ENCODE assay signal across 33 cellular contexts in the genomic region with DNA sequence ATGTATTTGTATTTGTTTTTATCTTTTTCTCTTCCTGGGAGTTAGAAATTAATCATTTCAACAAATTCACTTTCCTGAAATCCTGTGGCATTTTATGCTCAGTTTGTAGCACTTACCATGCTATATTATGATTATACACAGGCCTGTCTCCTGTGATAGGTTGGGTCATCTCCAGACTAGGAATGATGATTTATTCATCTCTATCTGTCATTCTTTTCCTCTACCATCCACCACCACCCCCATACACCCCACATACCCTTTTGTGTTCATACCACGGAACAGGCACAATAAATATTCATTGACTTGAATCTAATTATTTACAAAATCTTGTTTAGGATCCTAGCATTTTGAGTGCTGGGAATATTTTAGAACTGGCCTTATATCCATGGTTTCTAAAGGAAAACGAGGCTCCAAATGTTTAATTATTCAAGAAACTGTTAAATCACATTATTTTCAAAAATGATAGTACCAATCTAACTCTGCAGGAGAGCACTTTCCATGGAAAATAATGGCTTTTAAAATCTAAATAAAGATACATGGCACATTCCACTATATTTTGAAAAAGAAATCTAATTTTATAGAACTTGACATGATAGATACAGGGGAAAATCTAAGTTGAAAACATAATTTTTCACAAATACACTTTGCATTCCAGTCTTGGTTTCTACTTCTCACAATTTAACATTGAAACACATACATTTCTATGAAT.
"Had no signal": no experiment of that assay in that cellular context is flagged by ENCODE, and none has a peak within 500 bp of the region (broad histone marks: within the 10 kb centered on the region; RNA-seq: fewer than 3 reads in every experiment).

No MANE protein-coding gene starts in this region.

- H3K4me3 Mint-ChIP-seq: activated B cell treated with CpG ODN at 0.5 μM for 24 hours; activated CD8-positive, alpha-beta T cell treated with anti-CD3 and anti-CD28 coated beads for 36 hours; activated naive CD4-positive, alpha-beta T cell treated with anti-CD3 and anti-CD28 coated beads, Interleukin-2, amount 50 U/mL, for 24 hours; activated naive CD8-positive, alpha-beta T cell treated with anti-CD3 and anti-CD28 coated beads for 36 hours; activated naive CD8-positive, alpha-beta T cell treated with anti-CD3 and anti-CD28 coated beads, Interleukin-2, amount 50 U/mL, for 24 hours; activated T-helper 1 cell treated with anti-CD3 and anti-CD28 coated beads, Interleukin-12 subunit alpha, Interleukin-12 subunit beta, Interleukin-2, Interleukin-4 antibody, amounts not matched to agents 30 ng/mL and 10 ng/mL and 1 ng/mL, durations not matched to agents 14 hours and 24 hours and 36 hours; T-helper 1 cell treated with Interleukin-12 subunit alpha and Interleukin-12 subunit beta and Interleukin-4 antibody, amounts not matched to agents 30 μg/mL and 1 μg/mL, for 36 hours; T-helper 2 cell treated with Interferon-gamma antibody and Interleukin-4, amounts not matched to agents 5 μg/mL and 100 μg/mL, for 36 hours had no signal

- H3K4me3 ChIP-seq: adrenal gland, body of pancreas, breast epithelium, cardiac muscle cell, colonic mucosa, esophagus squamous epithelium, gastroesophageal sphincter, heart right ventricle had no signal

- H3K4me1 ChIP-seq: adrenal gland, body of pancreas, breast epithelium, colonic mucosa, esophagus squamous epithelium, gastroesophageal sphincter, heart right ventricle had no signal

- H3K9me3 ChIP-seq: adrenal gland, body of pancreas, colonic mucosa, esophagus squamous epithelium, gastroesophageal sphincter had no signal

- H3K9me3 Mint-ChIP-seq: activated B cell treated with CpG ODN at 0.5 μM for 24 hours; activated naive CD4-positive, alpha-beta T cell treated with anti-CD3 and anti-CD28 coated beads, Interleukin-2, amount 50 U/mL, for 24 hours had no signal

- H3K27ac Mint-ChIP-seq: activated B cell treated with CpG ODN at 0.5 μM for 24 hours; activated CD8-positive, alpha-beta T cell treated with anti-CD3 and anti-CD28 coated beads for 36 hours; activated naive CD8-positive, alpha-beta T cell treated with anti-CD3 and anti-CD28 coated beads for 36 hours; activated naive CD8-positive, alpha-beta T cell treated with anti-CD3 and anti-CD28 coated beads, Interleukin-2, amount 50 U/mL, for 24 hours; activated T-helper 1 cell treated with anti-CD3 and anti-CD28 coated beads, Interleukin-12 subunit alpha, Interleukin-12 subunit beta, Interleukin-2, Interleukin-4 antibody, amounts not matched to agents 30 ng/mL and 10 ng/mL and 1 ng/mL, durations not matched to agents 14 hours and 24 hours and 36 hours; T-helper 1 cell treated with Interleukin-12 subunit alpha and Interleukin-12 subunit beta and Interleukin-4 antibody, amounts not matched to agents 30 μg/mL and 1 μg/mL, for 36 hours; T-helper 2 cell treated with Interferon-gamma antibody and Interleukin-4, amounts not matched to agents 5 μg/mL and 100 μg/mL, for 36 hours had no signal

- H3K27me3 ChIP-seq: adrenal gland, body of pancreas, breast epithelium, cardiac muscle cell, colonic mucosa, esophagus squamous epithelium, gastroesophageal sphincter, heart right ventricle had no signal

- H3K36me3 ChIP-seq: adrenal gland, breast epithelium, cardiac muscle cell, colonic mucosa, esophagus squamous epithelium, gastroesophageal sphincter, heart right ventricle, WERI-Rb-1 had no signal

- ATAC-seq: activated CD4-positive, CD25-positive, alpha-beta regulatory T cell treated with anti-CD3 and anti-CD28 coated beads, Interleukin-2, amount 50 U/mL, for 24 hours; activated CD8-positive, alpha-beta T cell treated with anti-CD3 and anti-CD28 coated beads for 36 hours; activated naive CD8-positive, alpha-beta T cell treated with anti-CD3 and anti-CD28 coated beads, Interleukin-2, amount 50 U/mL, for 24 hours; body of pancreas; gastroesophageal sphincter; heart right ventricle had no signal

- DNase-seq: activated B cell treated with CpG ODN at 0.5 μM for 24 hours; activated CD4-positive, alpha-beta T cell treated with anti-CD3 and anti-CD28 coated beads for 48 hours; activated CD4-positive, alpha-beta T cell treated with anti-CD3 and anti-CD28 coated beads, Interleukin-2, amount 50 U/mL, for 1 hour; activated CD4-positive, alpha-beta T cell treated with anti-CD3 and anti-CD28 coated beads, Interleukin-2, amount 50 U/mL, for 48 hours; activated CD8-positive, alpha-beta memory T cell treated with anti-CD3 and anti-CD28 coated beads for 24 hours; activated CD8-positive, alpha-beta T cell treated with anti-CD3 and anti-CD28 coated beads for 36 hours; activated gamma-delta T cell; activated naive CD4-positive, alpha-beta T cell treated with Interleukin-2 at 50 U/mL for 16 hours; activated naive CD8-positive, alpha-beta T cell treated with anti-CD3 and anti-CD28 coated beads for 36 hours; activated naive CD8-positive, alpha-beta T cell treated with anti-CD3 and anti-CD28 coated beads, Interleukin-2, amount 50 U/mL, for 24 hours; activated T-cell treated with anti-CD3 and anti-CD28 coated beads, Interleukin-2, amount 50 U/mL, for 48 hours; adrenal gland; amygdala; aorta; body of pancreas; central memory CD4-positive, alpha-beta T cell; cerebellar nuclear complex; colonic mucosa; effector CD8-positive, alpha-beta T cell; esophagus squamous epithelium; foreskin melanocyte; heart right ventricle; T1000; WERI-Rb-1 had no signal

- H3K27me3 Mint-ChIP-seq: activated CD8-positive, alpha-beta T cell treated with anti-CD3 and anti-CD28 coated beads for 36 hours; activated naive CD4-positive, alpha-beta T cell treated with anti-CD3 and anti-CD28 coated beads, Interleukin-2, amount 50 U/mL, for 24 hours; activated naive CD8-positive, alpha-beta T cell treated with anti-CD3 and anti-CD28 coated beads for 36 hours; activated naive CD8-positive, alpha-beta T cell treated with anti-CD3 and anti-CD28 coated beads, Interleukin-2, amount 50 U/mL, for 24 hours had no signal

- H3K27ac ChIP-seq: adrenal gland, body of pancreas, breast epithelium, cardiac muscle cell, colonic mucosa, epithelial cell of prostate, esophagus squamous epithelium, gastroesophageal sphincter, heart right ventricle, WERI-Rb-1 had no signal

- H3K4me1 Mint-ChIP-seq: activated B cell treated with CpG ODN at 0.5 μM for 24 hours had no signal
